In the genomic region with DNA sequence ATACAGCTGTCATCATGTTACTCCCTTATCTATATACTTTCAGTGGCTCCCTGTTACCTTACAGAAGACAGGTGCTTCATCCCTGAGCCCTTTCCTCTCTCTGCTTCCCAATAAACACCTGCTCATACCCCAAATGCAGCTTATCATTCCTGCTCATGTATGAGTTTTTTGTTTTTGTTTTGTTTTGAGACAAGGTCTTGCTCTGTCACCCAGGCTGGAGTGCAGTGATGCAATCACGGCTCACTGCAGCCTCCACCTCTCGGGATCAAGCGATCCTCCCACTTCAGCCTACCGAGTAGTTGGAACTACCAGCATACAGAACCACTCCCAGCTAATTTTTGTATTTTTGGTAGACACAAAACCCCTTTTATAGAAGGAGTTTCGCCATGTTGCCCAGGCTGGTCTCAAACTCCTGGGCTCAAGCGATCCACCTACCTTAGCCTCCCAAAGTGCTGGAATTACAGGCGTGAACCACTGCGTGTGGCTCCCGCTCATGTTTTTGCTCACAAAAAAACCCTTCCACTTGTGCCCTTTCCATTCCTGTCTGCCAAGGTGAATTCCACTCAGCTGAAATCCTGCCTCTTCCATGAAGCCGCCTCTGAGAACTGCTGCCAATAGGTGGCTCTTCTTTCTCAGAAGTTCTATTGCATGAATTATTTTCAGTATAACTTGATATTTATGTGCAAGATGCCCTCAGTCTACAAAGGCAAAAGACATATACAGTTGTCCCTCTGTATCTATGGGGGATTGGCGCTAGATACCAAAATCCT, we compare ENCODE assay signal across 10 cellular contexts. TPM values are rescaled to one million over a fixed set of nuclear protein-coding genes. Genes with fewer than 3 reads are reported as not detected.
DNase-seq lines count a peak whose midpoint lies in the region; ATAC-seq and TF ChIP-seq lines count a peak whose summit lies in the region.
"Had no signal": no experiment of that assay in that cellular context is flagged by ENCODE, and none has a peak within 500 bp of the region (broad histone marks: within the 10 kb centered on the region; RNA-seq: fewer than 3 reads in every experiment).

No MANE protein-coding gene starts in this region.

- no peaks in the 10 kb centered on the region for H3K9me3 Mint-ChIP-seq in activated naive CD8-positive, alpha-beta T cell treated with anti-CD3 and anti-CD28 coated beads, Interleukin-2, amount 10 ng/mL, durations not matched to agents 7 days and 5 days
- no peaks in the 10 kb centered on the region for H3K9me3 Mint-ChIP-seq in naive thymus-derived CD8-positive, alpha-beta T cell

- no peak for TF ChIP-seq EP300 in Ishikawa (IDR thresholded peaks at IDR 0.05; ENCODE audit: borderline replicate concordance)

- POLR2A ChIA-PET in activated naive CD8-positive, alpha-beta T cell treated with anti-CD3 and anti-CD28 coated beads, Interleukin-2, amount 10 ng/mL, durations not matched to agents 7 days and 5 days (lab: Charles Lee): interaction anchor here (1.0 to 38.5 kb wide), 4 partner anchors 7 to 57 kb away, joined by 3 to 1721 read pairs (median 80); partner anchors contain the start of gene UBALD2
- POLR2A ChIA-PET in naive thymus-derived CD8-positive, alpha-beta T cell (lab: Charles Lee): interaction anchor here (2.6 to 31.3 kb wide), 3 partner anchors 10 to 55 kb away, joined by 6 to 923 read pairs (median 11); partner anchors contain the start of gene UBALD2

- no peak for ATAC-seq in activated naive CD8-positive, alpha-beta T cell treated with anti-CD3 and anti-CD28 coated beads, Interleukin-2, amount 10 ng/mL, durations not matched to agents 7 days and 5 days (ENCODE audit: low read depth)
- ATAC-seq in naive thymus-derived CD8-positive, alpha-beta T cell: no peak

- H3K27ac Mint-ChIP-seq in activated naive CD8-positive, alpha-beta T cell treated with anti-CD3 and anti-CD28 coated beads, Interleukin-2, amount 10 ng/mL, durations not matched to agents 7 days and 5 days: peak overlapping the region; percentile 76
- peak overlapping the region; percentile 7 to 84 (median 66) for H3K27ac Mint-ChIP-seq in naive thymus-derived CD8-positive, alpha-beta T cell

- peak; percentile 34 for DNase-seq in DMS53 (lab: John Stamatoyannopoulos, UW)
- no peak for DNase-seq in DMS53 treated with DMSO at 0.1 percent for 48 hours (lab: John Stamatoyannopoulos, UW; ENCODE audit: unreplicated experiment)
- DNase-seq in activated naive CD8-positive, alpha-beta T cell treated with anti-CD3 and anti-CD28 coated beads, Interleukin-2, amount 10 ng/mL, durations not matched to agents 7 days and 5 days: no peak
- DNase-seq in naive thymus-derived CD8-positive, alpha-beta T cell: no peak
- DNase-seq in NCI-H1092 (lab: John Stamatoyannopoulos, UW): no peak
- no peak for DNase-seq in activated CD4-positive, CD25-positive, alpha-beta regulatory T cell (lab: John Stamatoyannopoulos, UW)
- DNase-seq in DMS114 treated with DMSO at 0.1 percent for 48 hours (lab: John Stamatoyannopoulos, UW; ENCODE audit: unreplicated experiment): no peak
- DNase-seq: GM23248, NCI-H446 treated with DMSO at 0.1 percent for 48 hours had no signal

- peaks cover 61% of the 10 kb centered on the region for H3K4me1 Mint-ChIP-seq in activated naive CD8-positive, alpha-beta T cell treated with anti-CD3 and anti-CD28 coated beads, Interleukin-2, amount 10 ng/mL, durations not matched to agents 7 days and 5 days
- H3K4me1 Mint-ChIP-seq in naive thymus-derived CD8-positive, alpha-beta T cell: peaks cover 38 to 78% (median 69%) of the 10 kb centered on the region in 4 donors

- H3K27me3 Mint-ChIP-seq in activated naive CD8-positive, alpha-beta T cell treated with anti-CD3 and anti-CD28 coated beads, Interleukin-2, amount 10 ng/mL, durations not matched to agents 7 days and 5 days: no peaks in the 10 kb centered on the region
- H3K27me3 Mint-ChIP-seq in naive thymus-derived CD8-positive, alpha-beta T cell: no peaks in the 10 kb centered on the region

- no peak overlapping the region for H3K4me3 Mint-ChIP-seq in activated naive CD8-positive, alpha-beta T cell treated with anti-CD3 and anti-CD28 coated beads, Interleukin-2, amount 10 ng/mL, durations not matched to agents 7 days and 5 days
- peak overlapping the region in 4 of 10 donors; percentile 13 to 56 (median 18) for H3K4me3 Mint-ChIP-seq in naive thymus-derived CD8-positive, alpha-beta T cell

- TF ChIP-seq RAD21 in Ishikawa (IDR thresholded peaks at IDR 0.05; ENCODE audit: low read depth): peak; percentile 28; the same call in 1 of the 2 replicates

- H3K36me3 Mint-ChIP-seq in activated naive CD8-positive, alpha-beta T cell treated with anti-CD3 and anti-CD28 coated beads, Interleukin-2, amount 10 ng/mL, durations not matched to agents 7 days and 5 days: no peaks in the 10 kb centered on the region
- H3K36me3 Mint-ChIP-seq in naive thymus-derived CD8-positive, alpha-beta T cell: no peaks in the 10 kb centered on the region

TF ChIP-seq in Ishikawa, 13 proteins besides CTCF, POLR2A, EP300 and RAD21:
- TF ChIP-seq FOXM1 (IDR thresholded peaks at IDR 0.05; ENCODE audit: borderline replicate concordance, low read depth): no peak
- no peak for TF ChIP-seq MAX (IDR thresholded peaks at IDR 0.05)
- TF ChIP-seq TAF1 (IDR thresholded peaks at IDR 0.05; ENCODE audit: low read depth): no peak
- no peak for TF ChIP-seq YY1 (IDR thresholded peaks at IDR 0.05; ENCODE audit: low read depth)
- TF ChIP-seq TEAD4 (IDR thresholded peaks at IDR 0.05): no peak
- no peak for TF ChIP-seq EGR1 (IDR thresholded peaks at IDR 0.05)
- no peak for TF ChIP-seq ZBTB7A (IDR thresholded peaks at IDR 0.05; ENCODE audit: low read depth)
- no peak for TF ChIP-seq TCF12 (IDR thresholded peaks at IDR 0.05; ENCODE audit: low read depth)
- TF ChIP-seq, protein P1, sequence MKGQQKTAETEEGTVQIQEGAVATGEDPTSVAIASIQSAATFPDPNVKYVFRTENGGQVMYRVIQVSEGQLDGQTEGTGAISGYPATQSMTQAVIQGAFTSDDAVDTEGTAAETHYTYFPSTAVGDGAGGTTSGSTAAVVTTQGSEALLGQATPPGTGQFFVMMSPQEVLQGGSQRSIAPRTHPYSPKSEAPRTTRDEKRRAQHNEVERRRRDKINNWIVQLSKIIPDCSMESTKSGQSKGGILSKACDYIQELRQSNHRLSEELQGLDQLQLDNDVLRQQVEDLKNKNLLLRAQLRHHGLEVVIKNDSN (IDR thresholded peaks at IDR 0.05): no peak
- TF ChIP-seq REST (IDR thresholded peaks at IDR 0.05; ENCODE audit: low read depth): no peak
- TF ChIP-seq NFIC (IDR thresholded peaks at IDR 0.05): no peak
- TF ChIP-seq CEBPB (IDR thresholded peaks at IDR 0.05): no peak
- no peak for TF ChIP-seq CREB1 (IDR thresholded peaks at IDR 0.05; ENCODE audit: low read depth)

RNA-seq across cellular contexts. Expression of gene RNF157, which starts 7.9 kb away (rescaled TPM):
- 100 to 1,000 TPM; 103 to 110 TPM for total RNA-seq in activated naive CD8-positive, alpha-beta T cell treated with anti-CD3 and anti-CD28 coated beads, Interleukin-2, amount 10 ng/mL, durations not matched to agents 7 days and 5 days
- total RNA-seq in naive thymus-derived CD8-positive, alpha-beta T cell: 10 to 100 TPM; 46.1 to 46.4 TPM
- 10 to 100 TPM in 2 of 3 donors, 1 to 10 TPM in 1; 4.9 to 29.4 (median 10.5) TPM for polyA plus RNA-seq in naive thymus-derived CD8-positive, alpha-beta T cell

RNA-seq across cellular contexts. Expression of gene UBALD2, which starts 16.9 kb away (rescaled TPM):
- 100 to 1,000 TPM; 344 to 375 TPM for total RNA-seq in activated naive CD8-positive, alpha-beta T cell treated with anti-CD3 and anti-CD28 coated beads, Interleukin-2, amount 10 ng/mL, durations not matched to agents 7 days and 5 days
- total RNA-seq in naive thymus-derived CD8-positive, alpha-beta T cell: 100 to 1,000 TPM; 111 to 122 TPM
- 1 to 10 TPM; 6.6 to 9.7 (median 8.2) TPM for polyA plus RNA-seq in naive thymus-derived CD8-positive, alpha-beta T cell

RNA-seq across cellular contexts. Expression of gene QRICH2, which starts 59.9 kb away (rescaled TPM):
- total RNA-seq in activated naive CD8-positive, alpha-beta T cell treated with anti-CD3 and anti-CD28 coated beads, Interleukin-2, amount 10 ng/mL, durations not matched to agents 7 days and 5 days: 1 to 10 TPM; 3.7 to 4.7 TPM
- 1 to 10 TPM; 6.5 to 8.3 TPM for total RNA-seq in naive thymus-derived CD8-positive, alpha-beta T cell
- polyA plus RNA-seq in naive thymus-derived CD8-positive, alpha-beta T cell: under 1 TPM; 0.13 to 0.59 (median 0.23) TPM
